ENCODE assay signal across 11 cellular contexts in genomic region chr2:55033076-55033742, GRCh38. TPM values are rescaled to one million over a fixed set of nuclear protein-coding genes. Genes with fewer than 3 reads are reported as not detected.
DNase-seq lines count a peak whose midpoint lies in the region; ATAC-seq and TF ChIP-seq lines count a peak whose summit lies in the region.
"Had no signal": no experiment of that assay in that cellular context is flagged by ENCODE, and none has a peak within 500 bp of the region (broad histone marks: within the 10 kb centered on the region; RNA-seq: fewer than 3 reads in every experiment).

No MANE protein-coding gene starts in this region.

- H3K27me3 Mint-ChIP-seq in stimulated activated naive CD8-positive, alpha-beta T cell treated with anti-CD3 and anti-CD28 coated beads, Interleukin-15, amount 100 ng/mL, for 72 hours, result no peaks in the 10 kb centered on the region

- no peak overlapping the region for H3K4me3 Mint-ChIP-seq in stimulated activated naive CD8-positive, alpha-beta T cell treated with anti-CD3 and anti-CD28 coated beads, Interleukin-15, amount 100 ng/mL, for 72 hours

- no peak for TF ChIP-seq CTCF in heart left ventricle (IDR thresholded peaks at IDR 0.05)

- no peak overlapping the region for H3K27ac Mint-ChIP-seq in stimulated activated naive CD8-positive, alpha-beta T cell treated with anti-CD3 and anti-CD28 coated beads, Interleukin-15, amount 100 ng/mL, for 72 hours

- H3K4me3 ChIP-seq in heart left ventricle, result no peak overlapping the region
- H3K4me3 ChIP-seq: gastroesophageal sphincter, skin epidermis had no signal

- peak overlapping the region in 1 of 12 donors; percentile 11 for H3K27ac ChIP-seq in heart left ventricle
- H3K27ac ChIP-seq: gastroesophageal sphincter, skin epidermis had no signal

- H3K4me1 Mint-ChIP-seq in stimulated activated naive CD8-positive, alpha-beta T cell treated with anti-CD3 and anti-CD28 coated beads, Interleukin-15, amount 100 ng/mL, for 72 hours, result peaks cover 66% of the 10 kb centered on the region

- H3K36me3 ChIP-seq in heart left ventricle, result no peaks in the 10 kb centered on the region
- H3K36me3 ChIP-seq: gastroesophageal sphincter had no signal

- peaks cover 0 to 28% (median 2%) of the 10 kb centered on the region in 12 donors for H3K9me3 ChIP-seq in heart left ventricle
- H3K9me3 ChIP-seq: gastroesophageal sphincter had no signal

- peaks cover 0 to 72% (median 13%) of the 10 kb centered on the region in 12 donors for H3K4me1 ChIP-seq in heart left ventricle

- no peaks in the 10 kb centered on the region for H3K27me3 ChIP-seq in heart left ventricle
- H3K27me3 ChIP-seq: gastroesophageal sphincter had no signal

- ATAC-seq in stimulated activated naive CD8-positive, alpha-beta T cell treated with anti-CD3 and anti-CD28 coated beads, Interleukin-15, amount 100 ng/mL, for 72 hours, result peak; percentile 89
- no peak for ATAC-seq in stimulated activated naive CD8-positive, alpha-beta T cell treated with anti-CD3 and anti-CD28 coated beads, Interleukin-15, Interleukin-2, amounts not matched to agents 100 U/mL and 50 U/mL, for 24 hours
- ATAC-seq in HG02943 (IDR thresholded peaks at IDR 0.05; ENCODE audit: low read depth, unreplicated experiment), result peak; percentile 92
- ATAC-seq in heart left ventricle, result no peak
- ATAC-seq: gastroesophageal sphincter had no signal

- DNase-seq in stimulated activated naive CD8-positive, alpha-beta T cell treated with anti-CD3 and anti-CD28 coated beads, Interleukin-15, amount 100 ng/mL, for 72 hours, result no peak
- DNase-seq in stimulated activated naive CD8-positive, alpha-beta T cell treated with anti-CD3 and anti-CD28 coated beads, Interleukin-15, Interleukin-2, amounts not matched to agents 100 U/mL and 50 U/mL, for 24 hours, result no peak
- DNase-seq in OCI-M1 (lab: John Stamatoyannopoulos, UW) (peak; percentile 57), AG20443 (ENCODE audit: low spot score) (no peak), GM19238 (ENCODE audit: insufficient read length, low spot score) (no peak), NCI-H128 (lab: John Stamatoyannopoulos, UW; ENCODE audit: unreplicated experiment) (no peak), heart left ventricle (no peak)
- DNase-seq: Calu3 had no signal

- peaks cover 6 to 8% of the 10 kb centered on the region in 2 donors for H3K9me3 Mint-ChIP-seq in stimulated activated naive CD8-positive, alpha-beta T cell treated with anti-CD3 and anti-CD28 coated beads, Interleukin-15, amount 100 ng/mL, for 72 hours

- intact Hi-C loops in heart left ventricle (cut with DNase I), result no loop called here

- TF ChIP-seq POLR2A in heart left ventricle (IDR thresholded peaks at IDR 0.05), result no peak

- 87 to 94% (median 90%) methylated on average over 5 of the region's 5 CpGs for WGBS in heart left ventricle, 4 donors

RNA-seq across cellular contexts. Expression of gene RTN4, which starts 17.0 kb away (rescaled TPM):
- total RNA-seq in heart left ventricle, result 100 to 1,000 TPM in 4 of 9 donors, 10 to 100 TPM in 5; 46.1 to 250 (median 95.5) TPM
- 100 to 1,000 TPM in 1 of 2 donors, 10 to 100 TPM in 1; 67.0 to 176 TPM for polyA plus RNA-seq in heart left ventricle

Comparison
In these comparisons a context has a peak if more than half of its experiments do, and no peak if none do; other contexts are left out.
1. ATAC-seq: peak in stimulated activated naive CD8-positive, alpha-beta T cell treated with anti-CD3 and anti-CD28 coated beads, Interleukin-15, amount 100 ng/mL, for 72 hours (single experiment) and HG02943 (single experiment); none in stimulated activated naive CD8-positive, alpha-beta T cell treated with anti-CD3 and anti-CD28 coated beads, Interleukin-15, Interleukin-2, amounts not matched to agents 100 U/mL and 50 U/mL, for 24 hours (single experiment) and heart left ventricle (0 of 4).